In the genomic region with DNA sequence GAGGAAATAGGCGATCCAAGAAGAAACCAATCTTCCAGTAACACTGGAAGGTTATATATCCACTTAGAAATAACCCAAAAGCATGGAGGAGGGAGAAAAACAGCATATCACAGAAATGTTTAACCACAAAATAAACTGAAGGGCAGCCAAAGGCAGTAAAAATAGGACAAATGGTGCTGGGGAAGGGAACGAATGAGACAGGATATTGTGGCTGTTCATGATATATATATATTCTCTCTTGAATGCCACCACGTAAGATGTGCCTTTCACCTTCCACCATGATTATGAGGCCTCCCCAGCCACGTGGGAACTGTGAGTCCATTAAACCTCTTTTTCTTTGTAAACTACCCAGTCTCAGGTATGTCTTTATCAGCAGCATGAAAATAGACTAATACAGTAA, we compare ENCODE assay signal across 25 cellular contexts.
"Had no signal": no experiment of that assay in that cellular context is flagged by ENCODE, and none has a peak within 500 bp of the region (broad histone marks: within the 10 kb centered on the region; RNA-seq: fewer than 3 reads in every experiment).

No MANE protein-coding gene starts in this region.

- DNase-seq: stimulated activated CD4-positive, alpha-beta T cell treated with anti-CD3 and anti-CD28 coated beads, Interleukin-2, amount 100 ng/mL, for 48 hours; stimulated activated CD4-positive, alpha-beta T cell treated with anti-CD3 and anti-CD28 coated beads, Interleukin-4, amount 100 ng/mL, for 1 hour; stimulated activated CD4-positive, alpha-beta T cell treated with anti-CD3 and anti-CD28 coated beads, Interleukin-4, amount 100 ng/mL, for 24 hours; stimulated activated CD4-positive, alpha-beta T cell treated with anti-CD3 and anti-CD28 coated beads, Interleukin-4, amount 100 ng/mL, for 4 hours; stimulated activated CD8-positive, alpha-beta memory T cell treated with anti-CD3 and anti-CD28 coated beads, Interleukin-4, amount 100 ng/mL, for 48 hours; stimulated activated naive B cell treated with anti-CD40 and anti-IgM and Interleukin-4, amounts not matched to agents 10 μg/mL and 1 μg/mL and 100 μg/mL, for 72 hours; stimulated activated naive CD4-positive, alpha-beta T cell; stimulated activated naive CD4-positive, alpha-beta T cell treated with Interleukin-2 at 50 U/mL for 16 hours; stimulated activated naive CD8-positive, alpha-beta T cell treated with anti-CD3 and anti-CD28 coated beads, Interleukin-15, amount 100 ng/mL, for 72 hours; stimulated activated naive CD8-positive, alpha-beta T cell treated with anti-CD3 and anti-CD28 coated beads, Interleukin-15, Interleukin-2, amounts not matched to agents 100 U/mL and 50 U/mL, for 24 hours; substantia nigra; testis; thyroid gland; tibial artery; transverse colon; trophoblast cell; upper lobe of left lung; upper lobe of right lung; uterus had no signal

- H3K4me3 ChIP-seq: suprapubic skin, testis, thoracic aorta, thyroid gland, tibial artery, tibial nerve, transverse colon, upper lobe of left lung, upper lobe of right lung, uterus, vagina had no signal

- H3K36me3 ChIP-seq: suprapubic skin, thoracic aorta, thyroid gland, tibial nerve, transverse colon, upper lobe of left lung, upper lobe of right lung, uterus, vagina had no signal

- ATAC-seq: stimulated activated effector memory CD8-positive, alpha-beta T cell treated with anti-CD3 and anti-CD28 coated beads, Interleukin-12 subunit alpha, Interleukin-12 subunit beta, amount 100 ng/mL, for 72 hours; stimulated activated memory B cell treated with anti-CD40 and anti-IgM and Interleukin-4, amounts not matched to agents 10 μg/mL and 1 μg/mL and 100 μg/mL, for 72 hours; stimulated activated naive B cell treated with anti-CD40 and anti-IgM and Interleukin-4, amounts not matched to agents 10 μg/mL and 1 μg/mL and 100 μg/mL, for 72 hours; stimulated activated naive CD8-positive, alpha-beta T cell treated with anti-CD3 and anti-CD28 coated beads, Interleukin-15, amount 100 ng/mL, for 72 hours; stimulated activated naive CD8-positive, alpha-beta T cell treated with anti-CD3 and anti-CD28 coated beads, Interleukin-15, Interleukin-2, amounts not matched to agents 100 U/mL and 50 U/mL, for 24 hours; upper lobe of right lung had no signal

- H3K4me1 ChIP-seq: suprapubic skin, testis, thyroid gland, tibial artery, tibial nerve, upper lobe of left lung, upper lobe of right lung, uterus, vagina had no signal

- H3K9me3 ChIP-seq: suprapubic skin, testis, thoracic aorta, thyroid gland, tibial artery, transverse colon, upper lobe of left lung, upper lobe of right lung, uterus, vagina had no signal

- H3K27ac ChIP-seq: suprapubic skin, testis, thoracic aorta, thyroid gland, tibial artery, tibial nerve, upper lobe of left lung, upper lobe of right lung, uterus, vagina had no signal

- H3K27me3 ChIP-seq: suprapubic skin, testis, thyroid gland, tibial artery, tibial nerve, transverse colon, upper lobe of left lung, upper lobe of right lung, uterus, vagina had no signal
